In the genomic region with DNA sequence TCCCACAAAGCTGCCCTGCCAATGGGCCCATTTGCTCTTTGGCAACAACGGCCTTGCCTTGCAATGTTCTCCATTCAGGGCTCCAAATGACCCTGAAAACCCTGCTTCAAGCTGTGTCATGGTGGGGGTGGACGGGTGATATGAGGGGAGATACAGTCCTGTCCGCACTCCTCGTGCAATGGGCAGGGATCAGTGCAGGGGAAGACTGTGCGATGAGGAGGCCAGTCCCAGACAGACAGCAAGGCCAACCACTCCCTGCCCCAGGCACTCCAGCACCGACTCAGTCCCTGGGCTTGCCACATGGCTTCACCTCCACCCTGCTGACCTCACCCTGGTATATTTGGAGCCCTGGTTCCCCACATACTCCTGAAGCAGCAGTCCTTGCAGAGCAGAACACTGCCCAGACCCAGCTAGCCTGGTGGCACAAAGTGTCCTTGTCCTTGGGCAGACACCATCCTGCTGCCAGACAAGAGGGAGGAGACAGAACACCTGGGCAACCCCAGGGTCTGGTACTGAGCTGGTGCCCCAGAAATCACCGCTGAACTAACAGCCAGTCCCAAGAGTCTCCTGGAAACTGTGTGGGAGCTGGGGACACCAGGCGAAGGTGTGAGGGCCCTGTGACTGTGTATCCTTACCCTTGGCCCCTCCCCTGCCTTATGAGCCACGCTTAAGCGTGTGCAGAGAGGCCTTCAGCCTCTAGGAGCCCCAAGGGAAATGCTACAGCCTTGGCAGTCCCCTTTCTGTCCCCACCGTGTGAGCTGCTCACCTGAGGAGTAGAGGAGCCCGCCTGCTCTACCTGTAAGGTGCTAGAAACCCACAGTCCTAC, we compare ENCODE assay signal across 1 cellular context.
TF ChIP-seq lines count a peak whose summit lies in the region.

No MANE protein-coding gene starts in this region.

TF ChIP-seq in WTC11, 78 proteins besides CTCF, POLR2A, EP300 and RAD21 (continued from another document):
- no peak for TF ChIP-seq ZNF425 (CRISPR knock-in tag; conservative IDR thresholded peaks at IDR 0.05)
- TF ChIP-seq OVOL2 (CRISPR knock-in tag; IDR thresholded peaks at IDR 0.05; ENCODE audit: borderline replicate concordance) = no peak
- no peak for TF ChIP-seq FOXP1 (CRISPR knock-in tag; IDR thresholded peaks at IDR 0.05; ENCODE audit: borderline replicate concordance)
- no peak for TF ChIP-seq PRRX2 (CRISPR knock-in tag; IDR thresholded peaks at IDR 0.05)
- TF ChIP-seq ZNF121 (CRISPR knock-in tag; IDR thresholded peaks at IDR 0.05) = no peak
- no peak for TF ChIP-seq ZNF416 (CRISPR knock-in tag; IDR thresholded peaks at IDR 0.05)
